In genomic region chr1:200037501-200037900, GRCh38 we compare ENCODE assay signal across 19 cellular contexts. TPM values are rescaled to one million over a fixed set of nuclear protein-coding genes. Genes with fewer than 3 reads are reported as not detected.
A peak's percentile ranks its signal among the peaks of the same experiment; 100 is the strongest.
DNase-seq lines count a peak whose midpoint lies in the region; ATAC-seq and TF ChIP-seq lines count a peak whose summit lies in the region.
"Had no signal": no experiment of that assay in that cellular context is flagged by ENCODE, and none has a peak within 500 bp of the region (broad histone marks: within the 10 kb centered on the region; RNA-seq: fewer than 3 reads in every experiment).

No MANE protein-coding gene starts in this region.

- no peak overlapping the region for H3K18ac ChIP-seq in H9 (ENCODE audit: insufficient read length, low read depth, low read length)

- H2BK12ac ChIP-seq in H9 (ENCODE audit: insufficient read length, low read depth, low read length): no peak overlapping the region

- H2AFZ ChIP-seq in H9 (ENCODE audit: low read length): no peak overlapping the region

- H3K27me3 Mint-ChIP-seq in H9 (ENCODE audit: low read depth) (peaks cover 29% of the 10 kb centered on the region), immature natural killer cell (ENCODE audit: low read depth in 3 of 3) (peaks cover 13 to 46% (median 43%) of the 10 kb centered on the region in 3 donors)
- H3K27me3 Mint-ChIP-seq in naive thymus-derived CD8-positive, alpha-beta T cell: peaks cover 3 to 45% (median 30%) of the 10 kb centered on the region in 5 donors

- H2BK5ac ChIP-seq in H9 (ENCODE audit: insufficient read length, low read length): no peak overlapping the region

- H3K4me1 ChIP-seq in H9 (ENCODE audit: insufficient read depth, low read length) (peaks cover 6% of the 10 kb centered on the region), body of pancreas (peaks cover 51% of the 10 kb centered on the region), transverse colon (peaks cover 6 to 87% (median 29%) of the 10 kb centered on the region in 4 donors)

- H3K23me2 ChIP-seq in H9 (ENCODE audit: insufficient read length, low read depth, low read length, poor library complexity, severe bottlenecking): peaks cover 69% of the 10 kb centered on the region

- TF ChIP-seq EP300 in transverse colon (IDR thresholded peaks at IDR 0.05; ENCODE audit: low read depth): no peak

- DNase-seq in H9 (no peak), body of pancreas (no peak), immature natural killer cell (no peak), transverse colon (no peak), NCI-H1436 (lab: John Stamatoyannopoulos, UW) (no peak)
- no peak for DNase-seq in naive thymus-derived CD8-positive, alpha-beta T cell
- DNase-seq: DMS153, EL, KG1, MM.1S, NCI-H1105, NCI-H187 treated with DMSO at 0.1 percent for 48 hours, NCI-H2171 treated with DMSO at 0.1 percent for 48 hours, NCI-H510A, NCI-H82, Right ventricle myocardium superior, SK-N-SH had no signal

- TF ChIP-seq POLR2A in body of pancreas (IDR thresholded peaks at IDR 0.05) (no peak), transverse colon (IDR thresholded peaks at IDR 0.05) (no peak)

- no CpG with 5 or more reads among the region's 2 CpGs for WGBS in H9 (ENCODE audit: extremely low coverage, insufficient read length, low lambda C conversion rate)
- WGBS in body of pancreas, 2 donors: 15 to 25% methylated on average over 2 of the region's 2 CpGs
- WGBS in transverse colon (ENCODE audit: low coverage in 1 of 2), 2 donors: 17 to 65% methylated on average over 2 of the region's 2 CpGs

- no peak overlapping the region for H3K56ac ChIP-seq in H9 (ENCODE audit: insufficient read length, low read depth, low read length)

- H3K4me1 Mint-ChIP-seq in H9: peaks cover 43 to 51% of the 10 kb centered on the region in 2 experiments
- H3K4me1 Mint-ChIP-seq in immature natural killer cell: peaks cover 10 to 16% of the 10 kb centered on the region in 2 donors
- H3K4me1 Mint-ChIP-seq in naive thymus-derived CD8-positive, alpha-beta T cell: peaks cover 12 to 41% (median 37%) of the 10 kb centered on the region in 4 donors

- H3K27ac ChIP-seq in H9 (ENCODE audit: insufficient read length, low read depth, low read length) (no peak overlapping the region), body of pancreas (peak overlapping the region; percentile 87 to 96 (median 96)), transverse colon (peak overlapping the region; percentile 79 to 83 (median 80))
- H3K27ac ChIP-seq: BLaER1 had no signal

- no peak for ATAC-seq in body of pancreas
- ATAC-seq in naive thymus-derived CD8-positive, alpha-beta T cell: no peak
- no peak for ATAC-seq in GM18861 (IDR thresholded peaks at IDR 0.05; ENCODE audit: unreplicated experiment)

- POLR2A ChIA-PET in naive thymus-derived CD8-positive, alpha-beta T cell (lab: Charles Lee): no interaction called here

- H3K4ac ChIP-seq in H9 (ENCODE audit: low read depth, low read length): no peak overlapping the region

- no peak overlapping the region for H4K5ac ChIP-seq in H9 (ENCODE audit: insufficient read length, low read depth, low read length)

- H3K36me3 ChIP-seq in body of pancreas (replicated peaks in 1 of 2; ENCODE audit: insufficient read depth in 1 of 2, low read depth in 2 of 2): no peaks in the 10 kb centered on the region
- H3K36me3 ChIP-seq in transverse colon: no peaks in the 10 kb centered on the region
- H3K36me3 ChIP-seq: BLaER1 had no signal

- H3K23ac ChIP-seq in H9 (ENCODE audit: insufficient read length, low read depth, low read length): no peak overlapping the region

- peak overlapping the region; percentile 96 for H3K4me2 ChIP-seq in H9 (ENCODE audit: insufficient read depth, insufficient read length, low read length)
- H3K4me2 ChIP-seq: BLaER1, SK-N-SH had no signal

- TF ChIP-seq CTCF in H9 (conservative IDR thresholded peaks at IDR 0.05): no peak
- TF ChIP-seq CTCF in body of pancreas (IDR thresholded peaks at IDR 0.05): no peak
- TF ChIP-seq CTCF in transverse colon (IDR thresholded peaks at IDR 0.05): no peak

- no peak overlapping the region for H2BK20ac ChIP-seq in H9 (ENCODE audit: low read depth, low read length, poor library complexity, severe bottlenecking)

- H2BK120ac ChIP-seq in H9 (ENCODE audit: low read depth, low read length, poor library complexity, severe bottlenecking): no peak overlapping the region

- H2BK15ac ChIP-seq in H9 (ENCODE audit: low read depth, low read length): no peak overlapping the region

- no peaks in the 10 kb centered on the region; a peak in 1 of 7 replicates for H3K36me3 Mint-ChIP-seq in H9 (ENCODE audit: insufficient read depth in 1 of 3, low read depth in 3 of 3)
- H3K36me3 Mint-ChIP-seq in immature natural killer cell: no peaks in the 10 kb centered on the region
- H3K36me3 Mint-ChIP-seq in naive thymus-derived CD8-positive, alpha-beta T cell: no peaks in the 10 kb centered on the region

- H3K9me3 ChIP-seq in H9 (ENCODE audit: control insufficient read depth, low read depth, low read length) (no peaks in the 10 kb centered on the region), body of pancreas (no peaks in the 10 kb centered on the region), transverse colon (no peaks in the 10 kb centered on the region)
- H3K9me3 ChIP-seq: SK-N-SH had no signal

- H3K79me2 ChIP-seq in H9 (ENCODE audit: insufficient read depth, low read length): no peaks in the 10 kb centered on the region

- intact Hi-C loops in body of pancreas (cut with DNase I): no loop called here
- intact Hi-C loops in transverse colon (cut with DNase I; ENCODE audit: low total_unique reads): no loop called here

- in situ Hi-C loops in transverse colon (cut with MboI; ENCODE audit: low pct_ligation_motif_present in 1 of 4, low pct_unique_long_range_greater_than_20kb in 1 of 4, low sequenced_read_pairs in 3 of 4): no loop called here

- no peak overlapping the region for H3K14ac ChIP-seq in H9 (ENCODE audit: insufficient read depth, low read length)

- peak overlapping the region in 1 of 2 experiments; percentile 90; a peak in 2 of 5 replicates for H3K4me3 Mint-ChIP-seq in H9
- peak overlapping the region in 3 of 5 donors; percentile 4 to 73 (median 47) for H3K4me3 Mint-ChIP-seq in immature natural killer cell
- peak overlapping the region in 4 of 10 donors; percentile 19 to 56 (median 30) for H3K4me3 Mint-ChIP-seq in naive thymus-derived CD8-positive, alpha-beta T cell

- no peak overlapping the region for H2AK5ac ChIP-seq in H9 (ENCODE audit: insufficient read length, low read length)

- no peak overlapping the region for H3K9ac ChIP-seq in H9 (ENCODE audit: extremely low read depth, insufficient read length, low read length)
- H3K9ac ChIP-seq: BLaER1, SK-N-SH had no signal

- H3T11ph ChIP-seq in H9 (ENCODE audit: low read length): no peak overlapping the region

- H3K27me3 ChIP-seq in H9 (ENCODE audit: insufficient read depth, low read length): peaks cover 36% of the 10 kb centered on the region; the same call in 1 of the 2 replicates
- no peaks in the 10 kb centered on the region for H3K27me3 ChIP-seq in body of pancreas
- peaks cover 99% of the 10 kb centered on the region for H3K27me3 ChIP-seq in transverse colon

- H3K4me3 ChIP-seq in body of pancreas: peak overlapping the region in 1 of 2 donors; percentile 84
- peak overlapping the region in 1 of 4 donors; percentile 28 for H3K4me3 ChIP-seq in transverse colon
- H3K4me3 ChIP-seq: BLaER1 had no signal

- no peaks in the 10 kb centered on the region for H4K20me1 ChIP-seq in H9 (ENCODE audit: control insufficient read depth, insufficient read depth, insufficient read length)

- H4K91ac ChIP-seq in H9 (ENCODE audit: insufficient read length, low read depth, low read length): no peak overlapping the region

- peaks cover 0 to 2% of the 10 kb centered on the region in 2 experiments; a peak in 2 of 5 replicates for H3K9me3 Mint-ChIP-seq in H9
- no peaks in the 10 kb centered on the region for H3K9me3 Mint-ChIP-seq in immature natural killer cell
- peaks cover 0 to 2% (median 0%) of the 10 kb centered on the region in 9 donors for H3K9me3 Mint-ChIP-seq in naive thymus-derived CD8-positive, alpha-beta T cell

- H3K79me1 ChIP-seq in H9 (ENCODE audit: insufficient read depth, low read depth, low read length, poor library complexity, severe bottlenecking): no peaks in the 10 kb centered on the region

- no peak overlapping the region for H4K8ac ChIP-seq in H9 (replicated peaks; ENCODE audit: insufficient read length, low read depth, low read length)

- H3K27ac Mint-ChIP-seq in H9: no peak overlapping the region
- no peak overlapping the region for H3K27ac Mint-ChIP-seq in immature natural killer cell
- H3K27ac Mint-ChIP-seq in naive thymus-derived CD8-positive, alpha-beta T cell: peak overlapping the region in 1 of 10 donors; percentile 30

RNA-seq across cellular contexts. Expression of gene NR5A2, which starts 10.0 kb away (rescaled TPM):
- total RNA-seq in H9 (2021) (4.7 and 4.8 TPM in 2 replicates), body of pancreas (100 to 1,000 TPM in 1 of 2 donors, 10 to 100 TPM in 1; 98.3 to 202 TPM), transverse colon (10 to 100 TPM; 75.4 to 92.6 (median 85.4) TPM)
- not detected for polyA plus RNA-seq in immature natural killer cell
- not detected for total RNA-seq in naive thymus-derived CD8-positive, alpha-beta T cell
- not detected for polyA plus RNA-seq in naive thymus-derived CD8-positive, alpha-beta T cell
- polyA plus RNA-seq: SK-N-SH had no signal

Comparison
In these comparisons a context has a peak if more than half of its experiments do, and no peak if none do; other contexts are left out.
1. RNA of gene NR5A2, which starts 10.0 kb away (total RNA-seq): 98.3 to 202 TPM in body of pancreas and 75.4 to 92.6 TPM in transverse colon; 4.7 to 4.8 TPM in H9 and not detected in naive thymus-derived CD8-positive, alpha-beta T cell; every median in the first group is over 10 times any median in the second.